In the genomic region with DNA sequence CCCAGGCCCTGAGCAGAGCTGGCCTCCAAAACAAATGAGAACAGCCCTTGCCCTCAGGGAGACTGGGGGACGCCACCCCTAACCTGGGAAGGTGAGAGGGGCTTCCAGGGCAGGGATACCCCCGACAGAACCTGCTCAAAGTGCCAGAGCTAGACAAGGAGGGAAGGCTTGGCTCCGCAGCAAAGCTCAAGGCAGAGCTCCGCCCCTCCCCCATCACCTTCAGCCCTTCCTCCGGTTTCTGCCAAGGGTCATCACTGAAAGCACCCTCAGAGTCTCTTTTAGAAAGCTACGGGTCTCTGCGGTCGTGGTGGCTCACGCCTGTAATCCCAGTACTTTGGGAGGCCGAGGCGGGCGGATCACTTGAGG, we compare ENCODE assay signal across 9 cellular contexts.
A peak's percentile ranks its signal among the peaks of the same experiment; 100 is the strongest.
DNase-seq lines count a peak whose midpoint lies in the region; TF ChIP-seq lines count a peak whose summit lies in the region.
"Had no signal": no experiment of that assay in that cellular context is flagged by ENCODE, and none has a peak within 500 bp of the region (broad histone marks: within the 10 kb centered on the region; RNA-seq: fewer than 3 reads in every experiment).

No MANE protein-coding gene starts in this region.

- H3K36me3 ChIP-seq in iPS-15b (ENCODE audit: control insufficient read depth, insufficient read depth, low read length), result no peaks in the 10 kb centered on the region
- H3K36me3 ChIP-seq in suprapubic skin, result no peaks in the 10 kb centered on the region
- H3K36me3 ChIP-seq in tibial artery, result no peaks in the 10 kb centered on the region
- H3K36me3 ChIP-seq: prostate gland had no signal

- H3K4me3 ChIP-seq in iPS-15b (ENCODE audit: low read depth, low read length), result peak overlapping the region; percentile 59
- H3K4me3 ChIP-seq in suprapubic skin, result peak overlapping the region; percentile 44
- H3K4me3 ChIP-seq in tibial artery, result peak overlapping the region in 1 of 2 donors; percentile 55

- TF ChIP-seq POLR2A in suprapubic skin (IDR thresholded peaks at IDR 0.05), result no peak

- H3K27ac ChIP-seq in suprapubic skin, result no peak overlapping the region
- no peak overlapping the region for H3K27ac ChIP-seq in tibial artery
- H3K27ac ChIP-seq: prostate gland had no signal

- intact Hi-C loops in tibial artery (cut with DNase I; ENCODE audit: low total_unique reads), result loop anchor here (10.0 kb wide), 1 partner anchor 491 kb away; no protein-coding TSS in a partner anchor

- TF ChIP-seq EP300 in suprapubic skin (IDR thresholded peaks at IDR 0.05), result no peak

- H3K9ac ChIP-seq in iPS-15b (ENCODE audit: low read depth, low read length), result peak overlapping the region; percentile 60

- H3K4me1 Mint-ChIP-seq in activated naive CD4-positive, alpha-beta T cell treated with anti-CD3 and anti-CD28 coated beads, Interleukin-2, amount 10 ng/mL, durations not matched to agents 7 days and 5 days, result peaks cover 61% of the 10 kb centered on the region

- no peak for TF ChIP-seq CTCF in suprapubic skin (IDR thresholded peaks at IDR 0.05)
- TF ChIP-seq CTCF in tibial artery (IDR thresholded peaks at IDR 0.05), result no peak

- no peaks in the 10 kb centered on the region for H3K9me3 Mint-ChIP-seq in activated naive CD4-positive, alpha-beta T cell treated with anti-CD3 and anti-CD28 coated beads, Interleukin-2, amount 10 ng/mL, durations not matched to agents 7 days and 5 days

- H3K36me3 Mint-ChIP-seq in activated naive CD4-positive, alpha-beta T cell treated with anti-CD3 and anti-CD28 coated beads, Interleukin-2, amount 10 ng/mL, durations not matched to agents 7 days and 5 days, result no peaks in the 10 kb centered on the region

- no peaks in the 10 kb centered on the region for H3K9me3 ChIP-seq in iPS-15b (ENCODE audit: control insufficient read depth, insufficient read depth, low read length)
- no peaks in the 10 kb centered on the region for H3K9me3 ChIP-seq in suprapubic skin
- H3K9me3 ChIP-seq in tibial artery, result no peaks in the 10 kb centered on the region
- H3K9me3 ChIP-seq: prostate gland had no signal

- H3K27ac Mint-ChIP-seq in activated naive CD4-positive, alpha-beta T cell treated with anti-CD3 and anti-CD28 coated beads, Interleukin-2, amount 10 ng/mL, durations not matched to agents 7 days and 5 days, result no peak overlapping the region

- DNase-seq in activated naive CD4-positive, alpha-beta T cell treated with anti-CD3 and anti-CD28 coated beads, Interleukin-2, amount 10 ng/mL, durations not matched to agents 7 days and 5 days, result no peak
- no peak for DNase-seq in activated naive CD4-positive, alpha-beta T cell treated with Interleukin-2 at 50 U/mL for 16 hours
- DNase-seq in RPMI8226 (peak; percentile 37), suprapubic skin (ENCODE audit: low spot score in 2 of 2) (no peak), tibial artery (no peak), medulla oblongata (ENCODE audit: extremely low spot score) (no peak)
- DNase-seq in stimulated activated CD4-positive, alpha-beta T cell treated with anti-CD3 and anti-CD28 coated beads, Interleukin-4, amount 100 ng/mL, for 4 hours, result no peak

- no peaks in the 10 kb centered on the region for H3K27me3 ChIP-seq in iPS-15b (ENCODE audit: control insufficient read depth, insufficient read depth, low read length)
- H3K27me3 ChIP-seq in suprapubic skin, result peaks cover 51% of the 10 kb centered on the region
- peaks cover 0 to 54% of the 10 kb centered on the region in 2 donors for H3K27me3 ChIP-seq in tibial artery

- peaks cover 2% of the 10 kb centered on the region for H3K4me1 ChIP-seq in iPS-15b (ENCODE audit: control insufficient read depth, insufficient read depth, low read length)
- H3K4me1 ChIP-seq in suprapubic skin, result peaks cover 15% of the 10 kb centered on the region
- H3K4me1 ChIP-seq in tibial artery, result peaks cover 0 to 17% (median 15%) of the 10 kb centered on the region in 4 donors
- H3K4me1 ChIP-seq: prostate gland had no signal

- peaks cover 13% of the 10 kb centered on the region for H3K27me3 Mint-ChIP-seq in activated naive CD4-positive, alpha-beta T cell treated with anti-CD3 and anti-CD28 coated beads, Interleukin-2, amount 10 ng/mL, durations not matched to agents 7 days and 5 days

- WGBS in suprapubic skin, result 76% methylated on average over 9 of the region's 12 CpGs

- peak overlapping the region; percentile 74 for H3K4me3 Mint-ChIP-seq in activated naive CD4-positive, alpha-beta T cell treated with anti-CD3 and anti-CD28 coated beads, Interleukin-2, amount 10 ng/mL, durations not matched to agents 7 days and 5 days

- CTCF ChIA-PET in activated naive CD4-positive, alpha-beta T cell treated with anti-CD3 and anti-CD28 coated beads, Interleukin-2, amount 10 ng/mL, durations not matched to agents 7 days and 5 days (lab: Charles Lee), result interaction anchor here (0.7 to 3.9 kb wide), 8 partner anchors 9 to 114 kb away, joined by 3 to 26 read pairs (median 5); no protein-coding TSS in a partner anchor
